Comparison of ENCODE assay signal across 1 cellular context in the genomic region with DNA sequence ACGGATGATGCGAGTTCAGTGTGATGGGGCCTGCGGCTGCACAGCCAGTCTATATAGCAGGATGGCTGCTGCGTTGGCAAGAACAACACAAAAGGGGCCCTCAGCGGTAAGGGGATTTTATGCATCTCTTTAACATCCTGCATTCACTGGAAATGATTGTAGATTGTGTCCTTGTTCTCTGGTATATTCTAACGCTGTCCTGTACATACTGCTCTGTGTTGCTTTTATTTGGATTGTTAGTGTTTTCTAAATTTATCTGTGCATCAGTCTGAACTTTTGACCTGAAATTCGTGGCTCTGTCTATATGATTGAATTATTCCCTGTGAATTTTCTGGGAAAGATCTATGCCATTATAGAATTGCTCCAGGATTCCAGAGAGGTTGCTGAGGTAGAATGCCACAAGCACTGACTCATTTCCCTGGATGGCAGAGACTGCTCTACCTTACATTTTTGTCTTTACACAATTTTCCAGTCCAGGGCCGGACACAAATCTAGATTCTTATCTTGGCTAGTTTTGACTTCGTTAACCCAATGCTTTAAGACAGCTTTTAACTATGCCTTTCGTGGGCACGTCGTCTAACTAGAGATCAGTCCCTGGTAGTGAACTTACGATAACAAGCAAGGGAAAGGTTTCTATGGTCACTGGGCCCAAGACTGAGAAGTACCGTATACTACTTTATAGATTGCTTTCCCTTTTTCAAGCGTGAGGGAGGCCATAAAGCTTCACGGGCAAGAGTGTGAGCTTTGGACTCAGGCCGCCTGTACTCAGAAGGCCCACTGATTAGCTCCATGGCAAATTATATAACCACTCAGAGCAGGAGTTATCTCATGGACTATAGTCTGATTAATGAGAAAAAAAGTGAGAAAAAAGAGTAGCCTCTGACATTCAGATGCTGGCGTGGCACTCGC.
TF ChIP-seq lines count a peak whose summit lies in the region.

A gene with protein sequence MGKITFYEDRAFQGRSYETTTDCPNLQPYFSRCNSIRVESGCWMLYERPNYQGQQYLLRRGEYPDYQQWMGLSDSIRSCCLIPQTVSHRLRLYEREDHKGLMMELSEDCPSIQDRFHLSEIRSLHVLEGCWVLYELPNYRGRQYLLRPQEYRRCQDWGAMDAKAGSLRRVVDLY (minus strand): TSS at position 25 of the 909 bp plus-strand sequence. CDS start 36 bp downstream, outside the sequence.

TF ChIP-seq in GM23338, 12 proteins besides CTCF, POLR2A, EP300 and RAD21 (continued from another document):
- TF ChIP-seq CREB1 (CRISPR knock-in tag; IDR thresholded peaks at IDR 0.05; ENCODE audit: low read depth) = no peak
- TF ChIP-seq, protein P1, sequence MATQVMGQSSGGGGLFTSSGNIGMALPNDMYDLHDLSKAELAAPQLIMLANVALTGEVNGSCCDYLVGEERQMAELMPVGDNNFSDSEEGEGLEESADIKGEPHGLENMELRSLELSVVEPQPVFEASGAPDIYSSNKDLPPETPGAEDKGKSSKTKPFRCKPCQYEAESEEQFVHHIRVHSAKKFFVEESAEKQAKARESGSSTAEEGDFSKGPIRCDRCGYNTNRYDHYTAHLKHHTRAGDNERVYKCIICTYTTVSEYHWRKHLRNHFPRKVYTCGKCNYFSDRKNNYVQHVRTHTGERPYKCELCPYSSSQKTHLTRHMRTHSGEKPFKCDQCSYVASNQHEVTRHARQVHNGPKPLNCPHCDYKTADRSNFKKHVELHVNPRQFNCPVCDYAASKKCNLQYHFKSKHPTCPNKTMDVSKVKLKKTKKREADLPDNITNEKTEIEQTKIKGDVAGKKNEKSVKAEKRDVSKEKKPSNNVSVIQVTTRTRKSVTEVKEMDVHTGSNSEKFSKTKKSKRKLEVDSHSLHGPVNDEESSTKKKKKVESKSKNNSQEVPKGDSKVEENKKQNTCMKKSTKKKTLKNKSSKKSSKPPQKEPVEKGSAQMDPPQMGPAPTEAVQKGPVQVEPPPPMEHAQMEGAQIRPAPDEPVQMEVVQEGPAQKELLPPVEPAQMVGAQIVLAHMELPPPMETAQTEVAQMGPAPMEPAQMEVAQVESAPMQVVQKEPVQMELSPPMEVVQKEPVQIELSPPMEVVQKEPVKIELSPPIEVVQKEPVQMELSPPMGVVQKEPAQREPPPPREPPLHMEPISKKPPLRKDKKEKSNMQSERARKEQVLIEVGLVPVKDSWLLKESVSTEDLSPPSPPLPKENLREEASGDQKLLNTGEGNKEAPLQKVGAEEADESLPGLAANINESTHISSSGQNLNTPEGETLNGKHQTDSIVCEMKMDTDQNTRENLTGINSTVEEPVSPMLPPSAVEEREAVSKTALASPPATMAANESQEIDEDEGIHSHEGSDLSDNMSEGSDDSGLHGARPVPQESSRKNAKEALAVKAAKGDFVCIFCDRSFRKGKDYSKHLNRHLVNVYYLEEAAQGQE (IDR thresholded peaks at IDR 0.05; ENCODE audit: unreplicated experiment) = no peak
- TF ChIP-seq JUNB (IDR thresholded peaks at IDR 0.05; ENCODE audit: unreplicated experiment) = no peak
- no peak for TF ChIP-seq ZNF331 (CRISPR knock-in tag; IDR thresholded peaks at IDR 0.05; ENCODE audit: low read depth)
- TF ChIP-seq EZH2 (IDR thresholded peaks at IDR 0.05; ENCODE audit: low read depth, unreplicated experiment) = no peak
- TF ChIP-seq STAT1 (IDR thresholded peaks at IDR 0.05; ENCODE audit: unreplicated experiment) = no peak
- TF ChIP-seq, protein P2, sequence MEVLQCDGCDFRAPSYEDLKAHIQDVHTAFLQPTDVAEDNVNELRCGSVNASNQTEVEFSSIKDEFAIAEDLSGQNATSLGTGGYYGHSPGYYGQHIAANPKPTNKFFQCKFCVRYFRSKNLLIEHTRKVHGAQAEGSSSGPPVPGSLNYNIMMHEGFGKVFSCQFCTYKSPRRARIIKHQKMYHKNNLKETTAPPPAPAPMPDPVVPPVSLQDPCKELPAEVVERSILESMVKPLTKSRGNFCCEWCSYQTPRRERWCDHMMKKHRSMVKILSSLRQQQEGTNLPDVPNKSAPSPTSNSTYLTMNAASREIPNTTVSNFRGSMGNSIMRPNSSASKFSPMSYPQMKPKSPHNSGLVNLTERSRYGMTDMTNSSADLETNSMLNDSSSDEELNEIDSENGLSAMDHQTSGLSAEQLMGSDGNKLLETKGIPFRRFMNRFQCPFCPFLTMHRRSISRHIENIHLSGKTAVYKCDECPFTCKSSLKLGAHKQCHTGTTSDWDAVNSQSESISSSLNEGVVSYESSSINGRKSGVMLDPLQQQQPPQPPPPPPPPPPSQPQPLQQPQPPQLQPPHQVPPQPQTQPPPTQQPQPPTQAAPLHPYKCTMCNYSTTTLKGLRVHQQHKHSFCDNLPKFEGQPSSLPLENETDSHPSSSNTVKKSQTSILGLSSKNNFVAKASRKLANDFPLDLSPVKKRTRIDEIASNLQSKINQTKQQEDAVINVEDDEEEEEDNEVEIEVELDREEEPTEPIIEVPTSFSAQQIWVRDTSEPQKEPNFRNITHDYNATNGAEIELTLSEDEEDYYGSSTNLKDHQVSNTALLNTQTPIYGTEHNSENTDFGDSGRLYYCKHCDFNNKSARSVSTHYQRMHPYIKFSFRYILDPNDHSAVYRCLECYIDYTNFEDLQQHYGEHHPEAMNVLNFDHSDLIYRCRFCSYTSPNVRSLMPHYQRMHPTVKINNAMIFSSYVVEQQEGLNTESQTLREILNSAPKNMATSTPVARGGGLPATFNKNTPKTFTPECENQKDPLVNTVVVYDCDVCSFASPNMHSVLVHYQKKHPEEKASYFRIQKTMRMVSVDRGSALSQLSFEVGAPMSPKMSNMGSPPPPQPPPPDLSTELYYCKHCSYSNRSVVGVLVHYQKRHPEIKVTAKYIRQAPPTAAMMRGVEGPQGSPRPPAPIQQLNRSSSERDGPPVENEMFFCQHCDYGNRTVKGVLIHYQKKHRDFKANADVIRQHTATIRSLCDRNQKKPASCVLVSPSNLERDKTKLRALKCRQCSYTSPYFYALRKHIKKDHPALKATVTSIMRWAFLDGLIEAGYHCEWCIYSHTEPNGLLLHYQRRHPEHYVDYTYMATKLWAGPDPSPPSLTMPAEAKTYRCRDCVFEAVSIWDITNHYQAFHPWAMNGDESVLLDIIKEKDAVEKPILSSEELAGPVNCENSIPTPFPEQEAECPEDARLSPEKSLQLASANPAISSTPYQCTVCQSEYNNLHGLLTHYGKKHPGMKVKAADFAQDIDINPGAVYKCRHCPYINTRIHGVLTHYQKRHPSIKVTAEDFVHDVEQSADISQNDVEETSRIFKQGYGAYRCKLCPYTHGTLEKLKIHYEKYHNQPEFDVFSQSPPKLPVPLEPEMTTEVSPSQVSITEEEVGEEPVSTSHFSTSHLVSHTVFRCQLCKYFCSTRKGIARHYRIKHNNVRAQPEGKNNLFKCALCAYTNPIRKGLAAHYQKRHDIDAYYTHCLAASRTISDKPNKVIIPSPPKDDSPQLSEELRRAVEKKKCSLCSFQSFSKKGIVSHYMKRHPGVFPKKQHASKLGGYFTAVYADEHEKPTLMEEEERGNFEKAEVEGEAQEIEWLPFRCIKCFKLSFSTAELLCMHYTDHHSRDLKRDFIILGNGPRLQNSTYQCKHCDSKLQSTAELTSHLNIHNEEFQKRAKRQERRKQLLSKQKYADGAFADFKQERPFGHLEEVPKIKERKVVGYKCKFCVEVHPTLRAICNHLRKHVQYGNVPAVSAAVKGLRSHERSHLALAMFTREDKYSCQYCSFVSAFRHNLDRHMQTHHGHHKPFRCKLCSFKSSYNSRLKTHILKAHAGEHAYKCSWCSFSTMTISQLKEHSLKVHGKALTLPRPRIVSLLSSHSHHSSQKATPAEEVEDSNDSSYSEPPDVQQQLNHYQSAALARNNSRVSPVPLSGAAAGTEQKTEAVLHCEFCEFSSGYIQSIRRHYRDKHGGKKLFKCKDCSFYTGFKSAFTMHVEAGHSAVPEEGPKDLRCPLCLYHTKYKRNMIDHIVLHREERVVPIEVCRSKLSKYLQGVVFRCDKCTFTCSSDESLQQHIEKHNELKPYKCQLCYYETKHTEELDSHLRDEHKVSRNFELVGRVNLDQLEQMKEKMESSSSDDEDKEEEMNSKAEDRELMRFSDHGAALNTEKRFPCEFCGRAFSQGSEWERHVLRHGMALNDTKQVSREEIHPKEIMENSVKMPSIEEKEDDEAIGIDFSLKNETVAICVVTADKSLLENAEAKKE (CRISPR knock-in tag; IDR thresholded peaks at IDR 0.05) = no peak
- no peak for TF ChIP-seq ZNF114 (CRISPR knock-in tag; IDR thresholded peaks at IDR 0.05)
- TF ChIP-seq POLR2AphosphoS5 (IDR thresholded peaks at IDR 0.05; ENCODE audit: low read depth) = no peak
